Comparison of ENCODE assay signal across 1 cellular context in the genomic region with DNA sequence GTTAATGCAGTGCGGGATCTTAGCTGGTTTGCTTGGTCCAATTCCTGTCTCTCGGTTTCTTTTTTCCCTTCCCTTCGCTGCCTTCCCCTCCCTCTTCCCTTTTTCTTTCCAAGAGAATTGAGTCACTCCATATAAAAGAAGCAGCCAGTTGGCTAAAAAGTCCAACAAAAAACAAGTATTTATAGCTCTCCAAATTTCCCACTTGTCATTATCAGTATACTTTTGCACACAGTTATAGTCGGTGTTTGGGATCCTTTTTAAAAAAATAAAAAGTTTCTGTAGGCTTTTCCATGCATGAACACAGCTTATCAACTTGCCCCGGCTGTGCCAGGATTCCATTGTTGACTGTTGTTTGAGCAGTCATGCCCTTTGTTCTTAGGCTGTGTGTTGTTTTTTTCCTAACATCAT.
TF ChIP-seq lines count a peak whose summit lies in the region.

No MANE protein-coding gene starts in this region.

TF ChIP-seq in endothelial cell of umbilical vein, 7 proteins besides CTCF, POLR2A, EP300 and RAD21:
- TF ChIP-seq MYC (IDR thresholded peaks at IDR 0.05; ENCODE audit: low read depth, low read length) (no peak), POLR2AphosphoS5 (IDR thresholded peaks at IDR 0.05; ENCODE audit: insufficient read depth, low read depth, low read length) (no peak), JUN (IDR thresholded peaks at IDR 0.05; ENCODE audit: borderline replicate concordance, insufficient read depth, insufficient read length, low read depth) (no peak), EZH2 (IDR thresholded peaks at IDR 0.05; ENCODE audit: borderline replicate concordance, low read depth, low read length, severe bottlenecking) (no peak), GATA2 (IDR thresholded peaks at IDR 0.05; ENCODE audit: insufficient read depth, insufficient read length, low read depth, low read length) (no peak), FOS (IDR thresholded peaks at IDR 0.05; ENCODE audit: borderline replicate concordance, insufficient read depth, low read length) (no peak)
- TF ChIP-seq, protein P1, sequence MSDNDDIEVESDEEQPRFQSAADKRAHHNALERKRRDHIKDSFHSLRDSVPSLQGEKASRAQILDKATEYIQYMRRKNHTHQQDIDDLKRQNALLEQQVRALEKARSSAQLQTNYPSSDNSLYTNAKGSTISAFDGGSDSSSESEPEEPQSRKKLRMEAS (IDR thresholded peaks at IDR 0.05; ENCODE audit: insufficient read depth, insufficient read length) = no peak
